ENCODE assay signal across 1 cellular context in genomic region chr1:115640384-115640783, GRCh38.
TF ChIP-seq lines count a peak whose summit lies in the region.

No MANE protein-coding gene starts in this region.

TF ChIP-seq in K562, 482 proteins besides CTCF, POLR2A, EP300 and RAD21:
- TF ChIP-seq C11orf30 (IDR thresholded peaks at IDR 0.05; ENCODE audit: low read depth) (0 out of 2 replicates have a peak, but pooled peaks have one; percentile 50), ZNF316 (IDR thresholded peaks at IDR 0.05) (peak; percentile 76), ZNF592 (IDR thresholded peaks at IDR 0.05) (no peak), AFF1 (IDR thresholded peaks at IDR 0.05; ENCODE audit: low read depth in 1 of 2, partially characterized antibody in 2 of 2) (no peak)
